ENCODE assay signal across 8 cellular contexts in genomic region chr2:109128466-109129355, GRCh38. TPM values are rescaled to one million over a fixed set of nuclear protein-coding genes. Genes with fewer than 3 reads are reported as not detected.
DNase-seq lines count a peak whose midpoint lies in the region; ATAC-seq and TF ChIP-seq lines count a peak whose summit lies in the region.

Gene SH3RF3, plus strand, starts transcription at chr2:109129205.

- no peaks in the 10 kb centered on the region for H3K9me3 ChIP-seq in aorta (ENCODE audit: control insufficient read depth, low read length)

- peak; percentile 48 to 55 for ATAC-seq in activated T-cell treated with anti-CD3 and anti-CD28 coated beads, Interleukin-2, amount 50 U/mL, for 72 hours (replicated peaks in 1 of 2)
- ATAC-seq in natural killer cell (peak; percentile 36 to 51 (median 50)), aorta (ENCODE audit: low FRiP score) (peak; percentile 61)

- H3K4me3 Mint-ChIP-seq in activated T-cell treated with anti-CD3 and anti-CD28 coated beads, Interleukin-2, amount 50 U/mL, for 72 hours = peak within 1 kb of the TSS; percentile 86 to 87
- H3K4me3 Mint-ChIP-seq in natural killer cell = peak within 1 kb of the TSS; percentile 89

- peak within 1 kb of the TSS; percentile 62 to 69 for H3K27ac ChIP-seq in aorta (ENCODE audit: low read depth in 1 of 2, low read length in 2 of 2)

- H3K9me3 Mint-ChIP-seq in activated T-cell treated with anti-CD3 and anti-CD28 coated beads, Interleukin-2, amount 50 U/mL, for 72 hours = no peaks in the 10 kb centered on the region
- no peaks in the 10 kb centered on the region for H3K9me3 Mint-ChIP-seq in natural killer cell

- 0% methylated on average over 77 to 102 of the region's 102 CpGs for WGBS in aorta, 2 donors

- no peaks in the 10 kb centered on the region for H3K27me3 ChIP-seq in aorta (ENCODE audit: control insufficient read depth in 1 of 2, insufficient read depth in 2 of 2, low read length in 1 of 2)

- intact Hi-C loops in natural killer cell (cut with micrococcal nuclease) = loop anchor here (1.0 to 5.0 kb wide), 2 partner anchors 219 to 382 kb away; no protein-coding TSS in a partner anchor
- intact Hi-C loops in aorta (cut with DNase I) = loop anchor here (1.0 to 5.0 kb wide), 6 partner anchors 36 to 382 kb away; no protein-coding TSS in a partner anchor

- H3K27me3 Mint-ChIP-seq in activated T-cell treated with anti-CD3 and anti-CD28 coated beads, Interleukin-2, amount 50 U/mL, for 72 hours (ENCODE audit: low read depth) = peaks cover 27% of the 10 kb centered on the region
- peaks cover 22 to 53% of the 10 kb centered on the region in 2 donors for H3K27me3 Mint-ChIP-seq in natural killer cell (ENCODE audit: low read depth in 2 of 2)

- peak within 1 kb of the TSS; percentile 74 to 79 for H3K4me3 ChIP-seq in foreskin fibroblast (ENCODE audit: low read depth in 1 of 2, low read length in 2 of 2)
- H3K4me3 ChIP-seq in aorta (ENCODE audit: low read length in 2 of 2) = peak within 1 kb of the TSS; percentile 58 to 81

- in situ Hi-C loops in KBM-7 (cut with MboI; ENCODE audit: low pct_unique_long_range_greater_than_20kb, low sequenced_read_pairs) = loop anchor here (25.0 kb wide), 1 partner anchor 384 kb away; no protein-coding TSS in a partner anchor

- H3K36me3 Mint-ChIP-seq in activated T-cell treated with anti-CD3 and anti-CD28 coated beads, Interleukin-2, amount 50 U/mL, for 72 hours (ENCODE audit: insufficient read depth in 2 of 2) = peaks cover 0 to 2% of the 10 kb centered on the region in 2 donors
- no peaks in the 10 kb centered on the region for H3K36me3 Mint-ChIP-seq in natural killer cell

- DNase-seq in SKM-1 treated with dmso at 0.1 percent for 144 hours (lab: John Stamatoyannopoulos, UW; ENCODE audit: unreplicated experiment) (peak; percentile 56), SKM-1 (lab: John Stamatoyannopoulos, UW; ENCODE audit: unreplicated experiment) (no peak), KBM-7 (peak; percentile 35), foreskin fibroblast (peak; percentile 62 to 81), natural killer cell (peak; percentile 25), aorta (peak; percentile 75 to 86), DMS114 treated with DMSO at 0.1 percent for 48 hours (lab: John Stamatoyannopoulos, UW; ENCODE audit: unreplicated experiment) (no peak)
- DNase-seq in activated T-cell treated with anti-CD3 and anti-CD28 coated beads, Interleukin-2, amount 50 U/mL, for 72 hours = peak; percentile 44 to 47

- peaks cover 0 to under 1% of the 10 kb centered on the region in 2 donors for H3K4me1 ChIP-seq in aorta (ENCODE audit: control insufficient read depth in 1 of 2, insufficient read depth in 2 of 2, low read length in 2 of 2)

- H3K36me3 ChIP-seq in aorta (ENCODE audit: control insufficient read depth in 1 of 2, insufficient read depth in 2 of 2, low read length in 1 of 2) = no peaks in the 10 kb centered on the region

- TF ChIP-seq CTCF in foreskin fibroblast (IDR thresholded peaks at IDR 0.05; ENCODE audit: low read depth, low read length) (no peak), natural killer cell (IDR thresholded peaks at IDR 0.05) (no peak)

- no peak within 1 kb of the TSS for H3K27ac Mint-ChIP-seq in activated T-cell treated with anti-CD3 and anti-CD28 coated beads, Interleukin-2, amount 50 U/mL, for 72 hours
- H3K27ac Mint-ChIP-seq in natural killer cell = no peak within 1 kb of the TSS

- peaks cover 49% of the 10 kb centered on the region for H3K4me1 Mint-ChIP-seq in activated T-cell treated with anti-CD3 and anti-CD28 coated beads, Interleukin-2, amount 50 U/mL, for 72 hours (ENCODE audit: low read depth)
- H3K4me1 Mint-ChIP-seq in natural killer cell = peaks cover 5 to 19% of the 10 kb centered on the region in 2 donors

RNA-seq across cellular contexts. Expression of gene SH3RF3, which starts in this region (rescaled TPM):
- total RNA-seq in activated T-cell treated with anti-CD3 and anti-CD28 coated beads, Interleukin-2, amount 50 U/mL, for 72 hours = 1 to 10 TPM; 1.0 to 1.2 TPM
- total RNA-seq in natural killer cell (under 1 TPM; 0.23 to 0.61 (median 0.34) TPM), aorta (10 to 100 TPM; 22.8 to 24.4 TPM)
- polyA plus RNA-seq in aorta = 10 to 100 TPM in 1 of 2 donors, 1 to 10 TPM in 1; 3.1 to 13.1 TPM

Comparison
In these comparisons a context has a peak if more than half of its experiments do, and no peak if none do; other contexts are left out.
1. RNA of gene SH3RF3 (total RNA-seq): 22.8 to 24.4 TPM in aorta; 1.0 to 1.2 TPM in activated T-cell treated with anti-CD3 and anti-CD28 coated beads, Interleukin-2, amount 50 U/mL, for 72 hours and 0.23 to 0.61 TPM in natural killer cell; every median in the first group is over 10 times any median in the second.
2. DNase-seq: peak in SKM-1 treated with dmso at 0.1 percent for 144 hours (single experiment), KBM-7 (single experiment), activated T-cell treated with anti-CD3 and anti-CD28 coated beads, Interleukin-2, amount 50 U/mL, for 72 hours (2 of 2), foreskin fibroblast (2 of 2) and aorta (2 of 2); none in SKM-1 (single experiment) and DMS114 treated with DMSO at 0.1 percent for 48 hours (single experiment).
3. Peak in DNase-seq and ATAC-seq in natural killer cell; RNA of the gene not detected or under 1 TPM.
4. Peak in every context shown above with its lines, with median percentiles within 50 percentile points of each other: ATAC-seq.